Comparison of ENCODE assay signal across 33 cellular contexts in the genomic region with DNA sequence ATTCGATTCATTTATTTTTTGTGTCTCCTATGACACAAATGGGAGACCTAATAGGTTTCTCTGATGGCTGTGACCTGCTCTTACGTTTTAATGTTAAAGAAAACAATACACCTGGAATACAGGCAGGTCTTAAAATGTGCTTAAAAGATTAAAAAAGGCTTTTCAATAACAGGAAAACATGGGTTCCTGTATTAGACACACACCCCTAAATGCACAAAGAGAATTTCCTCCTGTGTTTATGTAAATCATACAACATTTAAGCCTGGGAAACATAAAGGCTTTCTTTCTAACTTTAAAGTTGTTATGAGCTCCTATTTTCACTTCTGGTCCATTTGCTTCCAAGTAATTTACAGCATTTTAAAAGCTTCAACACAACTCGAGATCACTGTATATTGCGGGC.
"Had no signal": no experiment of that assay in that cellular context is flagged by ENCODE, and none has a peak within 500 bp of the region (broad histone marks: within the 10 kb centered on the region; RNA-seq: fewer than 3 reads in every experiment).

No MANE protein-coding gene starts in this region.

- H3K27me3 ChIP-seq: adrenal gland, body of pancreas, esophagus muscularis mucosa, foreskin keratinocyte, gastroesophageal sphincter had no signal

- H3K4me3 ChIP-seq: adrenal gland, body of pancreas, esophagus muscularis mucosa, gastroesophageal sphincter had no signal

- H3K27ac ChIP-seq: adrenal gland, body of pancreas, esophagus muscularis mucosa, foreskin keratinocyte, gastroesophageal sphincter had no signal

- H3K4me1 Mint-ChIP-seq: activated CD4-positive, alpha-beta T cell treated with anti-CD3 and anti-CD28 coated beads for 36 hours; activated CD4-positive, alpha-beta T cell treated with anti-CD3 and anti-CD28 coated beads, Interleukin-2, amount 10 ng/mL, durations not matched to agents 24 days and 14 days; activated CD8-positive, alpha-beta memory T cell treated with anti-CD3 and anti-CD28 coated beads, Interleukin-2, amount 10 ng/mL, durations not matched to agents 7 days and 5 days; activated naive CD4-positive, alpha-beta T cell treated with anti-CD3 and anti-CD28 coated beads, Interleukin-2, amount 50 U/mL, for 24 hours; activated naive CD8-positive, alpha-beta T cell treated with anti-CD3 and anti-CD28 coated beads for 36 hours; activated naive CD8-positive, alpha-beta T cell treated with anti-CD3 and anti-CD28 coated beads, Interleukin-2, amount 50 U/mL, for 24 hours had no signal

- FAIRE-seq: colon had no signal

- H3K9me3 ChIP-seq: adrenal gland, body of pancreas, esophagus muscularis mucosa, gastroesophageal sphincter had no signal

- H3K36me3 ChIP-seq: adrenal gland had no signal

- DNase-seq: activated CD4-positive, alpha-beta memory T cell treated with anti-CD3 and anti-CD28 coated beads for 36 hours; activated CD4-positive, alpha-beta T cell treated with anti-CD3 and anti-CD28 coated beads for 36 hours; activated CD4-positive, alpha-beta T cell treated with anti-CD3 and anti-CD28 coated beads, Interleukin-2, amount 10 ng/mL, durations not matched to agents 24 days and 14 days; activated CD4-positive, CD25-positive, alpha-beta regulatory T cell; activated CD4-positive, CD25-positive, alpha-beta regulatory T cell treated with anti-CD3 and anti-CD28 coated beads, Interleukin-2, amount 50 U/mL, for 72 hours; activated CD8-positive, alpha-beta memory T cell treated with anti-CD3 and anti-CD28 coated beads, Interleukin-2, amount 10 ng/mL, durations not matched to agents 7 days and 5 days; activated CD8-positive, alpha-beta memory T cell treated with anti-CD3 and anti-CD28 coated beads, Interleukin-2, amount 50 U/mL, for 4 hours; activated CD8-positive, alpha-beta T cell treated with anti-CD3 and anti-CD28 coated beads, Interleukin-2, amount 10 ng/mL, durations not matched to agents 7 days and 5 days; activated effector memory CD4-positive, alpha-beta T cell treated with anti-CD3 and anti-CD28 coated beads, Interleukin-2, amount 50 U/mL, for 16 hours; activated naive CD4-positive, alpha-beta T cell treated with anti-CD3 and anti-CD28 coated beads for 36 hours; activated naive CD8-positive, alpha-beta T cell treated with anti-CD3 and anti-CD28 coated beads for 36 hours; activated naive CD8-positive, alpha-beta T cell treated with anti-CD3 and anti-CD28 coated beads, Interleukin-2, amount 50 U/mL, for 24 hours; activated T-cell treated with anti-CD3 and anti-CD28 coated beads, Interleukin-2, amount 50 U/mL, for 1 hour; activated T-cell treated with anti-CD3 and anti-CD28 coated beads, Interleukin-2, amount 50 U/mL, for 48 hours; adrenal gland; amygdala; aorta; body of pancreas; caudate nucleus; cortex of kidney; dermis blood vessel endothelial cell; effector CD4-positive, alpha-beta T cell; effector memory CD8-positive, alpha-beta T cell; erythroblast; foreskin keratinocyte; T-helper 1 cell; T-helper 2 cell had no signal

- H3K27ac Mint-ChIP-seq: activated CD4-positive, alpha-beta memory T cell treated with anti-CD3 and anti-CD28 coated beads for 36 hours; activated CD4-positive, alpha-beta T cell treated with anti-CD3 and anti-CD28 coated beads for 36 hours; activated CD4-positive, alpha-beta T cell treated with anti-CD3 and anti-CD28 coated beads, Interleukin-2, amount 10 ng/mL, durations not matched to agents 24 days and 14 days; activated CD8-positive, alpha-beta memory T cell treated with anti-CD3 and anti-CD28 coated beads, Interleukin-2, amount 10 ng/mL, durations not matched to agents 7 days and 5 days; activated CD8-positive, alpha-beta T cell treated with anti-CD3 and anti-CD28 coated beads, Interleukin-2, amount 10 ng/mL, durations not matched to agents 7 days and 5 days; activated naive CD4-positive, alpha-beta T cell treated with anti-CD3 and anti-CD28 coated beads for 36 hours; activated naive CD4-positive, alpha-beta T cell treated with anti-CD3 and anti-CD28 coated beads, Interleukin-2, amount 50 U/mL, for 24 hours; activated naive CD8-positive, alpha-beta T cell treated with anti-CD3 and anti-CD28 coated beads for 36 hours; activated naive CD8-positive, alpha-beta T cell treated with anti-CD3 and anti-CD28 coated beads, Interleukin-2, amount 50 U/mL, for 24 hours; activated T-helper 1 cell treated with anti-CD3 and anti-CD28 coated beads, Interleukin-12 subunit alpha, Interleukin-12 subunit beta, Interleukin-2, Interleukin-4 antibody, amounts not matched to agents 30 ng/mL and 10 ng/mL and 1 ng/mL, durations not matched to agents 14 hours and 24 hours and 36 hours; activated T-helper 2 cell treated with anti-CD3 and anti-CD28 coated beads, Interferon-gamma antibody, Interleukin-2, Interleukin-4, amounts not matched to agents 10 μg/mL and 5 μg/mL and 100 μg/mL, durations not matched to agents 14 hours and 24 hours and 36 hours; effector memory CD8-positive, alpha-beta T cell had no signal

- H3K4me3 Mint-ChIP-seq: activated CD4-positive, alpha-beta memory T cell treated with anti-CD3 and anti-CD28 coated beads for 36 hours; activated CD4-positive, alpha-beta T cell treated with anti-CD3 and anti-CD28 coated beads for 36 hours; activated CD4-positive, alpha-beta T cell treated with anti-CD3 and anti-CD28 coated beads, Interleukin-2, amount 10 ng/mL, durations not matched to agents 24 days and 14 days; activated CD8-positive, alpha-beta memory T cell treated with anti-CD3 and anti-CD28 coated beads, Interleukin-2, amount 10 ng/mL, durations not matched to agents 7 days and 5 days; activated CD8-positive, alpha-beta T cell treated with anti-CD3 and anti-CD28 coated beads, Interleukin-2, amount 10 ng/mL, durations not matched to agents 7 days and 5 days; activated naive CD4-positive, alpha-beta T cell treated with anti-CD3 and anti-CD28 coated beads for 36 hours; activated naive CD4-positive, alpha-beta T cell treated with anti-CD3 and anti-CD28 coated beads, Interleukin-2, amount 50 U/mL, for 24 hours; activated naive CD8-positive, alpha-beta T cell treated with anti-CD3 and anti-CD28 coated beads for 36 hours; activated naive CD8-positive, alpha-beta T cell treated with anti-CD3 and anti-CD28 coated beads, Interleukin-2, amount 50 U/mL, for 24 hours; activated T-helper 1 cell treated with anti-CD3 and anti-CD28 coated beads, Interleukin-12 subunit alpha, Interleukin-12 subunit beta, Interleukin-2, Interleukin-4 antibody, amounts not matched to agents 30 ng/mL and 10 ng/mL and 1 ng/mL, durations not matched to agents 14 hours and 24 hours and 36 hours; effector memory CD8-positive, alpha-beta T cell had no signal

- H3K36me3 Mint-ChIP-seq: activated CD4-positive, alpha-beta memory T cell treated with anti-CD3 and anti-CD28 coated beads for 36 hours; activated CD8-positive, alpha-beta memory T cell treated with anti-CD3 and anti-CD28 coated beads, Interleukin-2, amount 10 ng/mL, durations not matched to agents 7 days and 5 days; activated naive CD4-positive, alpha-beta T cell treated with anti-CD3 and anti-CD28 coated beads, Interleukin-2, amount 50 U/mL, for 24 hours; activated naive CD8-positive, alpha-beta T cell treated with anti-CD3 and anti-CD28 coated beads for 36 hours had no signal

- ATAC-seq: activated CD4-positive, alpha-beta T cell treated with anti-CD3 and anti-CD28 coated beads for 36 hours; activated CD8-positive, alpha-beta memory T cell treated with anti-CD3 and anti-CD28 coated beads, Interleukin-2, amount 10 ng/mL, durations not matched to agents 7 days and 5 days; activated CD8-positive, alpha-beta T cell treated with anti-CD3 and anti-CD28 coated beads, Interleukin-2, amount 10 ng/mL, durations not matched to agents 7 days and 5 days; activated naive CD8-positive, alpha-beta T cell treated with anti-CD3 and anti-CD28 coated beads, Interleukin-2, amount 50 U/mL, for 24 hours; body of pancreas; effector memory CD8-positive, alpha-beta T cell; foreskin keratinocyte; gastroesophageal sphincter had no signal

- H3K4me1 ChIP-seq: adrenal gland had no signal
